8 cellular contexts compared by ENCODE assay signal in the genomic region with DNA sequence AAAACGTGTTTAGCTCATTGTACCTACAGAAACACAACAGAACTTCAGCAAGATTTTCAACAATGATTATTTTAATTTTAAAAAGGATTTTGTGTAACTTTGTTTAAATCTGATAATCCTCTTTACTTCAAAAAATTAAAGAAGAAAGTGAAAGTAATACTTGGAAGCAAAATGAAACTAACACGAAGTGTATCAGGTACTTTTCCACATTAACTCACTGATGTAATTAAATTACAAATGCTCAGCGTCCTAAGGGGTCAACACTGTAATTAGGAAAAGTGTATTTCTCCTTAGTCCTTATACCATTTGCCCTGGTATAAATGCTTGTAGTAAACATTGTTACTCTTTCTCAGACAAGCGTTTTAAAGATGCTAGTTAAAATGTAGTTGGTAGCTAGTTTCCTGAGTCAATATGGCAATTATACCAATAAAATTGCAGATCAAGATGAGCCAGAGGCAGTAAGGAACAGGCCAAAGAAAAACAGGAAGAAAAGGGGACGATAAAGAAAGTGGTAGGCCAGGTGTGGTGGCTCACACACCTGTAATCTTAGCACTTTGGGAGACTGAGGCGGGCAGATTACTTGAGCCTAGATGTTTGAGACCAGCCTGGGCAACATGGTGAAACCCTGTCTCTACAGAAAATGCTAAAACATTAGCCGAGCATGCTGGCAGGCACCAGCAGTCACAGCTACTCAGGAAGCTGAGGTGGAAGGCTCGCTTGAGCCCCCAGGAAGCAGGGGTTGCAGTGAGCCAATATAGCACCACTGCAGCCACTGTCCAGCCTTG.
DNase-seq lines count a peak whose midpoint lies in the region; ATAC-seq and TF ChIP-seq lines count a peak whose summit lies in the region.

No MANE protein-coding gene starts in this region.

- H3K27me3 ChIP-seq in dorsolateral prefrontal cortex, result no peaks in the 10 kb centered on the region
- H3K27me3 ChIP-seq in rectal smooth muscle tissue (ENCODE audit: control insufficient read depth, insufficient read depth, low read length), result no peaks in the 10 kb centered on the region

- H3K9ac ChIP-seq in rectal smooth muscle tissue (ENCODE audit: low read length), result peak overlapping the region; percentile 32

- H3K4me3 ChIP-seq in dorsolateral prefrontal cortex (peak overlapping the region in 56 of 59 donors; percentile 2 to 62 (median 38)), rectal smooth muscle tissue (ENCODE audit: low read length) (peak overlapping the region; percentile 43)

- H3K36me3 ChIP-seq in rectal smooth muscle tissue (ENCODE audit: control insufficient read depth, insufficient read depth, low read length), result no peaks in the 10 kb centered on the region

- peak overlapping the region in 8 of 59 donors; percentile 6 to 57 (median 24) for H3K27ac ChIP-seq in dorsolateral prefrontal cortex
- H3K27ac ChIP-seq in rectal smooth muscle tissue (ENCODE audit: low read depth, low read length), result peak overlapping the region; percentile 38

- intact Hi-C loops in dorsolateral prefrontal cortex (cut with DNase I), result no loop called here

- TF ChIP-seq CTCF in dorsolateral prefrontal cortex (IDR thresholded peaks at IDR 0.05 in 54 of 56, conservative IDR thresholded peaks at IDR 0.05 in 2 of 56; ENCODE audit: low read depth in 1 of 56, partially characterized antibody in 56 of 56), result no peak

- ATAC-seq in GM19463 (IDR thresholded peaks at IDR 0.05; ENCODE audit: unreplicated experiment), result peak; percentile 58

- peak; percentile 3 for DNase-seq in CD1c-positive myeloid dendritic cell (ENCODE audit: extremely low spot score)
- DNase-seq in LoVo (ENCODE audit: low spot score), result peak; percentile 8
- DNase-seq in dorsolateral prefrontal cortex, result no peak
- no peak for DNase-seq in NOMO-1 treated with DMSO at 0.1 percent for 48 hours (lab: John Stamatoyannopoulos, UW; ENCODE audit: unreplicated experiment)
- no peak for DNase-seq in NCI-H187 treated with DMSO at 0.1 percent for 48 hours (lab: John Stamatoyannopoulos, UW)
- DNase-seq in DMS 273 treated with DMSO at 0.1 percent for 48 hours (lab: John Stamatoyannopoulos, UW), result no peak

- H3K4me1 ChIP-seq in rectal smooth muscle tissue (ENCODE audit: control insufficient read depth, insufficient read depth, low read length), result no peaks in the 10 kb centered on the region

Comparison
In these comparisons a context has a peak if more than half of its experiments do, and no peak if none do; other contexts are left out.
1. DNase-seq: peak in CD1c-positive myeloid dendritic cell (single experiment) and LoVo (single experiment); none in dorsolateral prefrontal cortex (0 of 10), NOMO-1 treated with DMSO at 0.1 percent for 48 hours (single experiment), NCI-H187 treated with DMSO at 0.1 percent for 48 hours (single experiment) and DMS 273 treated with DMSO at 0.1 percent for 48 hours (single experiment).